ENCODE assay signal across 14 cellular contexts in the genomic region with DNA sequence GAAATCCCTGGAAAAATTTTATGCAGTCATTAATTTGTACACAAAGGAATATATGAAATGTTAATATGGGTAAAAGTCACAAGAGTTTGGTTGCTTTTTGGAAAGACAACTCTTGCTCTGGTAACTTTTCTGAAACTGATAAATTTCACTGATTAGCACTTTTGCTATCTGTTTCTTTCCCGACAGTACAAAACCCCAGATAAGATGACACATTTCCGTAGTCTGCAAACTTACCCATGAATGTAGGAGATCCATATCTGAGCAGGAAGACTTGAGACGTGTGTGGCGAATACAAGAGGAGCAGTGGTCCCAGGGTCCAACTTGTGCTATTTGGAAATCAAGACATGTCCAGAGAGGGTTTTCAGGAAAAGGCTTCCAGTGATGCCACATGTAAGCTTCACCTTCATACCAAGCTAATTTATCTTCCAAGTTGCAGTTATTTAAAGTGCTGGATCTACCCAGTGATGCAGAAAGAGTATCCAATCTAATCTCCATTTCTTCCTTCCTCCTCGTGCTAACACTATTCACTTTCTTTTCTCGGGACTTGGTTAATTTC. TPM values are rescaled to one million over a fixed set of nuclear protein-coding genes. Genes with fewer than 3 reads are reported as not detected.
A peak's percentile ranks its signal among the peaks of the same experiment; 100 is the strongest.
DNase-seq lines count a peak whose midpoint lies in the region; ATAC-seq lines count a peak whose summit lies in the region.
"Had no signal": no experiment of that assay in that cellular context is flagged by ENCODE, and none has a peak within 500 bp of the region (broad histone marks: within the 10 kb centered on the region; RNA-seq: fewer than 3 reads in every experiment).

No MANE protein-coding gene starts in this region.

- no peaks in the 10 kb centered on the region for H3K27me3 Mint-ChIP-seq in activated naive CD8-positive, alpha-beta T cell
- no peaks in the 10 kb centered on the region for H3K27me3 Mint-ChIP-seq in activated naive CD8-positive, alpha-beta T cell treated with anti-CD3 and anti-CD28 coated beads for 36 hours
- no peaks in the 10 kb centered on the region for H3K27me3 Mint-ChIP-seq in activated naive CD8-positive, alpha-beta T cell treated with anti-CD3 and anti-CD28 coated beads, Interleukin-2, amount 10 ng/mL, durations not matched to agents 7 days and 5 days
- H3K27me3 Mint-ChIP-seq in stimulated activated naive CD8-positive, alpha-beta T cell treated with anti-CD3 and anti-CD28 coated beads, Interleukin-15, Interleukin-2, amounts not matched to agents 100 ng/mL and 50 ng/mL, for 24 hours = no peaks in the 10 kb centered on the region

- no peak for DNase-seq in activated naive CD8-positive, alpha-beta T cell treated with anti-CD3 and anti-CD28 coated beads for 36 hours
- peak; percentile 14 for DNase-seq in T-helper 22 cell (ENCODE audit: low read depth)
- no peak for DNase-seq in activated naive CD8-positive, alpha-beta T cell treated with anti-CD3 and anti-CD28 coated beads, Interleukin-2, amount 10 ng/mL, durations not matched to agents 7 days and 5 days
- no peak for DNase-seq in hypothalamus (lab: John Stamatoyannopoulos, UW)
- no peak for DNase-seq in NCI-H2107 (lab: John Stamatoyannopoulos, UW)
- DNase-seq: caudate nucleus; left colon; NCI-H774; pancreas; stimulated activated naive CD4-positive, alpha-beta T cell had no signal

- POLR2A ChIA-PET in activated naive CD8-positive, alpha-beta T cell treated with anti-CD3 and anti-CD28 coated beads, Interleukin-2, amount 10 ng/mL, durations not matched to agents 7 days and 5 days (lab: Charles Lee) = no interaction called here

- H3K36me3 Mint-ChIP-seq in activated naive CD8-positive, alpha-beta T cell = peaks cover 3% of the 10 kb centered on the region
- no peaks in the 10 kb centered on the region for H3K36me3 Mint-ChIP-seq in activated naive CD8-positive, alpha-beta T cell treated with anti-CD3 and anti-CD28 coated beads for 36 hours
- peaks cover 10% of the 10 kb centered on the region for H3K36me3 Mint-ChIP-seq in activated naive CD8-positive, alpha-beta T cell treated with anti-CD3 and anti-CD28 coated beads, Interleukin-2, amount 10 ng/mL, durations not matched to agents 7 days and 5 days
- no peaks in the 10 kb centered on the region for H3K36me3 Mint-ChIP-seq in stimulated activated naive CD8-positive, alpha-beta T cell treated with anti-CD3 and anti-CD28 coated beads, Interleukin-15, Interleukin-2, amounts not matched to agents 100 ng/mL and 50 ng/mL, for 24 hours (ENCODE audit: low read depth)

- H3K4me3 Mint-ChIP-seq in activated naive CD8-positive, alpha-beta T cell = peak overlapping the region; percentile 41
- no peak overlapping the region for H3K4me3 Mint-ChIP-seq in activated naive CD8-positive, alpha-beta T cell treated with anti-CD3 and anti-CD28 coated beads for 36 hours
- no peak overlapping the region for H3K4me3 Mint-ChIP-seq in activated naive CD8-positive, alpha-beta T cell treated with anti-CD3 and anti-CD28 coated beads, Interleukin-2, amount 10 ng/mL, durations not matched to agents 7 days and 5 days
- peak overlapping the region; percentile 55 for H3K4me3 Mint-ChIP-seq in stimulated activated naive CD8-positive, alpha-beta T cell treated with anti-CD3 and anti-CD28 coated beads, Interleukin-15, Interleukin-2, amounts not matched to agents 100 ng/mL and 50 ng/mL, for 24 hours

- no peaks in the 10 kb centered on the region for H3K9me3 Mint-ChIP-seq in activated naive CD8-positive, alpha-beta T cell (ENCODE audit: low read depth)
- H3K9me3 Mint-ChIP-seq in activated naive CD8-positive, alpha-beta T cell treated with anti-CD3 and anti-CD28 coated beads for 36 hours = peaks cover 1% of the 10 kb centered on the region
- peaks cover 7% of the 10 kb centered on the region for H3K9me3 Mint-ChIP-seq in activated naive CD8-positive, alpha-beta T cell treated with anti-CD3 and anti-CD28 coated beads, Interleukin-2, amount 10 ng/mL, durations not matched to agents 7 days and 5 days
- no peaks in the 10 kb centered on the region for H3K9me3 Mint-ChIP-seq in stimulated activated naive CD8-positive, alpha-beta T cell treated with anti-CD3 and anti-CD28 coated beads, Interleukin-15, Interleukin-2, amounts not matched to agents 100 ng/mL and 50 ng/mL, for 24 hours

- peak; percentile 30 for ATAC-seq in activated naive CD8-positive, alpha-beta T cell treated with anti-CD3 and anti-CD28 coated beads, Interleukin-2, amount 10 ng/mL, durations not matched to agents 7 days and 5 days (ENCODE audit: low read depth)
- ATAC-seq in HG02588 (IDR thresholded peaks at IDR 0.05; ENCODE audit: unreplicated experiment) = no peak
- ATAC-seq: HepG2, left colon, pancreas had no signal

- H3K4me1 Mint-ChIP-seq in activated naive CD8-positive, alpha-beta T cell (ENCODE audit: low read depth) = peaks cover 12% of the 10 kb centered on the region
- peaks cover 14% of the 10 kb centered on the region for H3K4me1 Mint-ChIP-seq in activated naive CD8-positive, alpha-beta T cell treated with anti-CD3 and anti-CD28 coated beads for 36 hours
- H3K4me1 Mint-ChIP-seq in activated naive CD8-positive, alpha-beta T cell treated with anti-CD3 and anti-CD28 coated beads, Interleukin-2, amount 10 ng/mL, durations not matched to agents 7 days and 5 days = peaks cover 4% of the 10 kb centered on the region
- peaks cover 29% of the 10 kb centered on the region for H3K4me1 Mint-ChIP-seq in stimulated activated naive CD8-positive, alpha-beta T cell treated with anti-CD3 and anti-CD28 coated beads, Interleukin-15, Interleukin-2, amounts not matched to agents 100 ng/mL and 50 ng/mL, for 24 hours (ENCODE audit: low read depth)

- peak overlapping the region; percentile 48 for H3K27ac Mint-ChIP-seq in activated naive CD8-positive, alpha-beta T cell
- no peak overlapping the region for H3K27ac Mint-ChIP-seq in activated naive CD8-positive, alpha-beta T cell treated with anti-CD3 and anti-CD28 coated beads for 36 hours
- H3K27ac Mint-ChIP-seq in activated naive CD8-positive, alpha-beta T cell treated with anti-CD3 and anti-CD28 coated beads, Interleukin-2, amount 10 ng/mL, durations not matched to agents 7 days and 5 days = no peak overlapping the region
- H3K27ac Mint-ChIP-seq in stimulated activated naive CD8-positive, alpha-beta T cell treated with anti-CD3 and anti-CD28 coated beads, Interleukin-15, Interleukin-2, amounts not matched to agents 100 ng/mL and 50 ng/mL, for 24 hours = peak overlapping the region; percentile 77

RNA-seq across cellular contexts. Expression of a gene that starts 35.9 kb away (rescaled TPM):
- total RNA-seq in activated naive CD8-positive, alpha-beta T cell treated with anti-CD3 and anti-CD28 coated beads for 36 hours = 100 to 1,000 TPM; 113 to 119 TPM
- total RNA-seq in activated naive CD8-positive, alpha-beta T cell treated with anti-CD3 and anti-CD28 coated beads, Interleukin-2, amount 10 ng/mL, durations not matched to agents 7 days and 5 days = 100 to 1,000 TPM; 121 to 125 TPM
- total RNA-seq: HepG2 had no signal

Comparison
In these comparisons a context has a peak if more than half of its experiments do, and no peak if none do; other contexts are left out.
1. H3K27ac Mint-ChIP-seq: peak in activated naive CD8-positive, alpha-beta T cell (single experiment) and stimulated activated naive CD8-positive, alpha-beta T cell treated with anti-CD3 and anti-CD28 coated beads, Interleukin-15, Interleukin-2, amounts not matched to agents 100 ng/mL and 50 ng/mL, for 24 hours (single experiment); none in activated naive CD8-positive, alpha-beta T cell treated with anti-CD3 and anti-CD28 coated beads for 36 hours (single experiment) and activated naive CD8-positive, alpha-beta T cell treated with anti-CD3 and anti-CD28 coated beads, Interleukin-2, amount 10 ng/mL, durations not matched to agents 7 days and 5 days (single experiment).
2. H3K4me3 Mint-ChIP-seq: peak in activated naive CD8-positive, alpha-beta T cell (single experiment) and stimulated activated naive CD8-positive, alpha-beta T cell treated with anti-CD3 and anti-CD28 coated beads, Interleukin-15, Interleukin-2, amounts not matched to agents 100 ng/mL and 50 ng/mL, for 24 hours (single experiment); none in activated naive CD8-positive, alpha-beta T cell treated with anti-CD3 and anti-CD28 coated beads for 36 hours (single experiment) and activated naive CD8-positive, alpha-beta T cell treated with anti-CD3 and anti-CD28 coated beads, Interleukin-2, amount 10 ng/mL, durations not matched to agents 7 days and 5 days (single experiment).